ENCODE assay signal across 28 cellular contexts in the genomic region with DNA sequence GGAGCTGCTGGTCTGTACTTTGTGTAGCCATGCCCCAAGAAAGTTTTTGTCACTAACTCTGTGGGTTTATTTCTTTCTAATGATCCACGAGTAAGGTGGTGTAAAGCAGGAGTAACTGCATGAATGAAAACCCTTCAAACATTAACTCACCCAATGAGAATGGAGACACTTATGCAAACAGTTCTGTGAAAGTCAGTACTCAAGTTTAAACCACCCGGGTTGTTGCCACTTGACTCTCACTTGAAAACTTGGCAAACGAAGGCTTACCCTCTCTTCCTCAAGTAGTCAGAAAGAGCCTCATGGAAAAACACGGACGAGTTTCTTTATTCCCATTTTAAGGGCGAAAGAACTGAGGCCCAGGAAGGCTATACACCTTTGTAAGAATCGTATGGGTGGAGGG.
"Had no signal": no experiment of that assay in that cellular context is flagged by ENCODE, and none has a peak within 500 bp of the region (broad histone marks: within the 10 kb centered on the region; RNA-seq: fewer than 3 reads in every experiment).

No MANE protein-coding gene starts in this region.

- H3K4me1 ChIP-seq: esophagus squamous epithelium, heart right ventricle, pancreas, right lobe of liver, tibial artery, vagina had no signal

- H3K4me3 ChIP-seq: esophagus squamous epithelium, heart right ventricle, mucosa of descending colon, pancreas, right lobe of liver, tibial artery, upper lobe of left lung, vagina had no signal

- ATAC-seq: effector memory CD8-positive, alpha-beta T cell; heart right ventricle; left colon; left ventricle myocardium superior; mucosa of descending colon; natural killer cell treated with Interleukin-12 subunit alpha and Interleukin-12 subunit beta and Interleukin-15 and Interleukin-18, amount 100 ng/mL, for 72 hours; pancreas; right lobe of liver; stimulated activated naive CD8-positive, alpha-beta T cell treated with anti-CD3 and anti-CD28 coated beads, Interleukin-15, amount 100 ng/mL, for 72 hours had no signal

- H3K27ac ChIP-seq: esophagus squamous epithelium, heart right ventricle, neutrophil, pancreas, right lobe of liver, tibial artery, upper lobe of left lung, vagina had no signal

- H3K9me3 ChIP-seq: esophagus squamous epithelium, heart right ventricle, mucosa of descending colon, neutrophil, pancreas, right lobe of liver, tibial artery, upper lobe of left lung, vagina had no signal

- H3K36me3 ChIP-seq: esophagus squamous epithelium, heart right ventricle, neutrophil, right lobe of liver, tibial artery, upper lobe of left lung, vagina had no signal

- FAIRE-seq: endometrium, islet of Langerhans, pancreas, small intestine had no signal

- H3K27me3 ChIP-seq: esophagus squamous epithelium, heart right ventricle, neutrophil, pancreas, right lobe of liver, tibial artery, upper lobe of left lung, vagina had no signal

- DNase-seq: cortex of kidney; effector memory CD8-positive, alpha-beta T cell; erythroblast; esophagus squamous epithelium; foreskin melanocyte; glutamatergic neuron; heart right ventricle; hippocampal formation; left colon; left ventricle myocardium superior; mesenchymal stem cell; mucosa of descending colon; naive B cell; pancreas; right lobe of liver; small intestine; stimulated activated CD4-positive, alpha-beta T cell treated with anti-CD3 and anti-CD28 coated beads, Interleukin-15, amount 100 ng/mL, for 24 hours; stimulated activated CD4-positive, alpha-beta T cell treated with anti-CD3 and anti-CD28 coated beads, Interleukin-4, amount 100 ng/mL, for 1 hour; stimulated activated CD8-positive, alpha-beta memory T cell treated with anti-CD3 and anti-CD28 coated beads, Interleukin-4, amount 100 ng/mL, for 48 hours; stimulated activated naive CD4-positive, alpha-beta T cell; stimulated activated naive CD8-positive, alpha-beta T cell treated with anti-CD3 and anti-CD28 coated beads, Interleukin-15, amount 100 ng/mL, for 72 hours; tibial artery had no signal
